8 cellular contexts compared by ENCODE assay signal in the genomic region with DNA sequence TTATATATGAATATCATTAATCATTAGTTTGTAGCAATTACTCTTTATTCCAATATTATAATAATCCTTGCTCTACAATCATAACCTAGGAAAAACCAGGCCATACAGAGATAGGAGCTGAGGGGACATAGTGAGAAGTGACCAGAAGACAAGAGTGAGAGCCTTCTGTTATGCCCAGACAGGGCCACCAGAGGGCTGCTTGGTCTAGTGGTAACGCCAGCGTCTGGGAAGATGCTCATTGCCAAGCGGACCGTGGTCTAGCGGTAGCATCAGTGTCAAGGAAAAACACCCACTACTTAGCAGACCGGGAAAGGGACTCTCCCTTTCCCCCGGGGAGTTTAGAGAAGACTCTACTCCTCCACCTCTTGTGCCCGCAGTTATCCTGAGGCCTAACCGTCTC.
DNase-seq lines count a peak whose midpoint lies in the region; ATAC-seq and TF ChIP-seq lines count a peak whose summit lies in the region.
"Not testable (repeated sequence)": the region's sequence is repeated elsewhere in the genome, so short reads cannot be mapped to it uniquely, and the experiment has no call there.

No MANE protein-coding gene starts in this region.

- H3K27me3 ChIP-seq in BE2C; OCI-LY1 (ENCODE audit: insufficient read depth, low read length); brain microvascular endothelial cell (replicated peaks); cardiac muscle cell; trophoblast cell (ENCODE audit: insufficient read depth, low read length): not testable (repeated sequence)

- not testable (repeated sequence) for H2BK5ac ChIP-seq in trophoblast cell (ENCODE audit: low read depth, low read length, poor library complexity)

- H3K4me3 Mint-ChIP-seq in WTC11, result not testable (repeated sequence)

- not testable (repeated sequence) for H4K12ac ChIP-seq in trophoblast cell (ENCODE audit: low read depth, low read length)

- no CpG with 5 or more reads among the region's 9 CpGs for WGBS in trophoblast cell (ENCODE audit: extremely low coverage, insufficient coverage, insufficient read length)

- H3K14ac ChIP-seq in trophoblast cell (ENCODE audit: low read length), result not testable (repeated sequence)

- peaks cover 32% of the 10 kb centered on the region for H3K36me3 Mint-ChIP-seq in WTC11

- not testable (repeated sequence) for H3K18ac ChIP-seq in trophoblast cell (ENCODE audit: low read length)

- not testable (repeated sequence) for H3K79me2 ChIP-seq in OCI-LY1 (ENCODE audit: insufficient read depth, low read length); trophoblast cell (ENCODE audit: control insufficient read depth, insufficient read depth, low read length, poor library complexity)

- not testable (repeated sequence) for H3K27ac Mint-ChIP-seq in WTC11

- not testable (repeated sequence) for H3K27ac ChIP-seq in OCI-LY1 (ENCODE audit: low read depth, low read length, poor library complexity, severe bottlenecking); brain microvascular endothelial cell; cardiac muscle cell; trophoblast cell (ENCODE audit: low read depth, low read length)

- H2BK120ac ChIP-seq in trophoblast cell (ENCODE audit: insufficient read depth, low read length, poor library complexity), result not testable (repeated sequence)

- H2BK12ac ChIP-seq in trophoblast cell (ENCODE audit: low read length), result not testable (repeated sequence)

- H3K23ac ChIP-seq in trophoblast cell (ENCODE audit: low read length), result not testable (repeated sequence)

- H3K4me3 ChIP-seq in BE2C (ENCODE audit: low read depth, low read length); GM12865 (ENCODE audit: low read depth, low read length); OCI-LY1 (ENCODE audit: low read depth, low read length, poor library complexity, severe bottlenecking); brain microvascular endothelial cell (ENCODE audit: low read depth, low read length); cardiac muscle cell; trophoblast cell (ENCODE audit: low read depth, low read length): not testable (repeated sequence)

- not testable (repeated sequence) for H4K91ac ChIP-seq in trophoblast cell (ENCODE audit: low read depth, low read length)

- not testable (repeated sequence) for H3K9me3 ChIP-seq in BE2C; OCI-LY1 (ENCODE audit: low read length); cardiac muscle cell (ENCODE audit: low read depth); trophoblast cell (ENCODE audit: insufficient read depth, low read depth, low read length)

- H3F3A ChIP-seq in OCI-LY1 (ENCODE audit: insufficient read depth, low read length), result not testable (repeated sequence)

- not testable (repeated sequence) for H2AFZ ChIP-seq in OCI-LY1 (ENCODE audit: low read length); trophoblast cell (ENCODE audit: insufficient read depth, low read length, poor library complexity)

- H3K4ac ChIP-seq in trophoblast cell (ENCODE audit: low read depth, low read length), result not testable (repeated sequence)

- not testable (repeated sequence) for H3K4me1 Mint-ChIP-seq in WTC11

- H3K9ac ChIP-seq in OCI-LY1 (ENCODE audit: low read length); trophoblast cell (ENCODE audit: low read length): not testable (repeated sequence)

- TF ChIP-seq CTCF in BE2C (IDR thresholded peaks at IDR 0.05; ENCODE audit: low read depth, low read length) (peak; percentile 24; the same call in 1 of the 2 replicates), GM12865 (IDR thresholded peaks at IDR 0.05; ENCODE audit: insufficient read depth, low read depth, low read length, missing control alignments) (peak; percentile 2), OCI-LY1 (IDR thresholded peaks at IDR 0.05; ENCODE audit: low read length) (peak; percentile 19; the same call in 1 of the 2 replicates), brain microvascular endothelial cell (IDR thresholded peaks at IDR 0.05; ENCODE audit: low read depth, low read length, missing control alignments) (peak; percentile 25), cardiac muscle cell (IDR thresholded peaks at IDR 0.05; ENCODE audit: low read depth, low read length) (peak; percentile 6)
- TF ChIP-seq CTCF in WTC11 (IDR thresholded peaks at IDR 0.05), result not testable (repeated sequence)

- H4K8ac ChIP-seq in trophoblast cell (ENCODE audit: low read depth, low read length), result not testable (repeated sequence)

- H3K79me1 ChIP-seq in trophoblast cell (ENCODE audit: low read length), result not testable (repeated sequence)

- POLR2A ChIA-PET in WTC11 (lab: Charles Lee), result not testable (repeated sequence)

- not testable (repeated sequence) for H3K36me3 ChIP-seq in BE2C; OCI-LY1 (ENCODE audit: insufficient read depth, low read length); brain microvascular endothelial cell (replicated peaks); trophoblast cell (ENCODE audit: control insufficient read depth in 1 of 2, insufficient read depth in 2 of 2, low read length in 2 of 2)
- peaks cover 15% of the 10 kb centered on the region for H3K36me3 ChIP-seq in cardiac muscle cell

- in situ Hi-C loops in brain microvascular endothelial cell (cut with HindIII; ENCODE audit: low pct_ligation_motif_present, low sequenced_read_pairs), result not testable (repeated sequence)

- not testable (repeated sequence) for ATAC-seq in WTC11

- peak; percentile 49 for DNase-seq in BE2C
- not testable (repeated sequence) for DNase-seq in GM12865 (ENCODE audit: low read depth)
- peak; percentile 3 for DNase-seq in LHCN-M2 (ENCODE audit: low read depth)
- DNase-seq in WTC11 (ENCODE audit: low spot score), result peak; percentile 65
- peak; percentile 7 for DNase-seq in brain microvascular endothelial cell
- peak in 1 of 2 donors; percentile 4 for DNase-seq in cardiac muscle cell (ENCODE audit: low read depth in 1 of 2, low spot score in 1 of 2)
- DNase-seq in trophoblast cell, result peak; percentile 30 to 54

- not testable (repeated sequence) for H4K20me1 ChIP-seq in OCI-LY1 (ENCODE audit: insufficient read depth, low read length)

- peaks cover 37% of the 10 kb centered on the region for H3K9me3 Mint-ChIP-seq in WTC11

- H3K4me1 ChIP-seq in BE2C; OCI-LY1 (ENCODE audit: insufficient read depth, low read length, severe bottlenecking); cardiac muscle cell (ENCODE audit: low read depth); trophoblast cell (ENCODE audit: control insufficient read depth in 1 of 2, insufficient read depth in 2 of 2, low read length in 2 of 2): not testable (repeated sequence)

- CTCF ChIA-PET in WTC11 (lab: Charles Lee), result interaction anchor here (1.1 kb wide), 1 partner anchor 232 kb away, joined by 3 read pairs; no protein-coding TSS in a partner anchor

- not testable (repeated sequence) for H3K4me2 ChIP-seq in OCI-LY1 (ENCODE audit: low read length); trophoblast cell (ENCODE audit: low read length)

- H2AK5ac ChIP-seq in trophoblast cell (ENCODE audit: low read length), result not testable (repeated sequence)

- not testable (repeated sequence) for H3K27me3 Mint-ChIP-seq in WTC11 (ENCODE audit: low read depth)

- not testable (repeated sequence) for H3K9me2 ChIP-seq in OCI-LY1 (ENCODE audit: low read depth, low read length)
